Comparison of ENCODE assay signal across 1 cellular context in the genomic region with DNA sequence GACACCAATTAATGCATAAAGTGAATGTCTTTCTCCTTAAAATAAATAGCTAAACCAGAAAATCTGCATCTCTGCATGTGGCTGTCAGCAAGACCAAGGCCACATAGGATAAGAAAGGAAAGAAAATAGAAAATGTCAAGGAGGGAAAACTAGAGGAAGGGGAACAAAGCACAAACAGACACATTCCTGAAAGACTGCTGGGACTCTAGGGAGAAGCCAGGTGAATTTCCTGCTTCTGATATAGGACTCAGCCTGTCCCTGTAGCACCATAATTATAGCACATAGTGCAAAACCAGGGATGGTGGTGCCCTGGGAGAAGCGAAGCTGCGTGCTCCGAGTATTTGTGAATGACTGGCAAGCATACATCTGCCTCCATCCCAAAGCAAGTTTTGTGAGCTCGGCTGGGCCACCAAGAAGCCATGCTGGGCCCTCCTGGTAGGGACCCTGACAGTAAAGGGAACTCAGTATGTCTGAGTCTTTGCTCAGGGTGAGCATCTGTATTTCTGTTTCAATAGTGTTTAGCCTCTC.
TF ChIP-seq lines count a peak whose summit lies in the region.

No MANE protein-coding gene starts in this region.

TF ChIP-seq in HepG2, 621 proteins besides CTCF, POLR2A, EP300 and RAD21:
- TF ChIP-seq KAT8 (CRISPR knock-in tag; IDR thresholded peaks at IDR 0.05), result no peak
- TF ChIP-seq, protein P1, sequence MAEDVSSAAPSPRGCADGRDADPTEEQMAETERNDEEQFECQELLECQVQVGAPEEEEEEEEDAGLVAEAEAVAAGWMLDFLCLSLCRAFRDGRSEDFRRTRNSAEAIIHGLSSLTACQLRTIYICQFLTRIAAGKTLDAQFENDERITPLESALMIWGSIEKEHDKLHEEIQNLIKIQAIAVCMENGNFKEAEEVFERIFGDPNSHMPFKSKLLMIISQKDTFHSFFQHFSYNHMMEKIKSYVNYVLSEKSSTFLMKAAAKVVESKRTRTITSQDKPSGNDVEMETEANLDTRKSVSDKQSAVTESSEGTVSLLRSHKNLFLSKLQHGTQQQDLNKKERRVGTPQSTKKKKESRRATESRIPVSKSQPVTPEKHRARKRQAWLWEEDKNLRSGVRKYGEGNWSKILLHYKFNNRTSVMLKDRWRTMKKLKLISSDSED (CRISPR knock-in tag; IDR thresholded peaks at IDR 0.05), result no peak
- TF ChIP-seq, protein P2, sequence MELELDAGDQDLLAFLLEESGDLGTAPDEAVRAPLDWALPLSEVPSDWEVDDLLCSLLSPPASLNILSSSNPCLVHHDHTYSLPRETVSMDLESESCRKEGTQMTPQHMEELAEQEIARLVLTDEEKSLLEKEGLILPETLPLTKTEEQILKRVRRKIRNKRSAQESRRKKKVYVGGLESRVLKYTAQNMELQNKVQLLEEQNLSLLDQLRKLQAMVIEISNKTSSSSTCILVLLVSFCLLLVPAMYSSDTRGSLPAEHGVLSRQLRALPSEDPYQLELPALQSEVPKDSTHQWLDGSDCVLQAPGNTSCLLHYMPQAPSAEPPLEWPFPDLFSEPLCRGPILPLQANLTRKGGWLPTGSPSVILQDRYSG (CRISPR knock-in tag; IDR thresholded peaks at IDR 0.05), result no peak
- TF ChIP-seq, protein P3, sequence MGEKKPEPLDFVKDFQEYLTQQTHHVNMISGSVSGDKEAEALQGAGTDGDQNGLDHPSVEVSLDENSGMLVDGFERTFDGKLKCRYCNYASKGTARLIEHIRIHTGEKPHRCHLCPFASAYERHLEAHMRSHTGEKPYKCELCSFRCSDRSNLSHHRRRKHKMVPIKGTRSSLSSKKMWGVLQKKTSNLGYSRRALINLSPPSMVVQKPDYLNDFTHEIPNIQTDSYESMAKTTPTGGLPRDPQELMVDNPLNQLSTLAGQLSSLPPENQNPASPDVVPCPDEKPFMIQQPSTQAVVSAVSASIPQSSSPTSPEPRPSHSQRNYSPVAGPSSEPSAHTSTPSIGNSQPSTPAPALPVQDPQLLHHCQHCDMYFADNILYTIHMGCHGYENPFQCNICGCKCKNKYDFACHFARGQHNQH (CRISPR knock-in tag; IDR thresholded peaks at IDR 0.05), result no peak
- TF ChIP-seq, protein P4, sequence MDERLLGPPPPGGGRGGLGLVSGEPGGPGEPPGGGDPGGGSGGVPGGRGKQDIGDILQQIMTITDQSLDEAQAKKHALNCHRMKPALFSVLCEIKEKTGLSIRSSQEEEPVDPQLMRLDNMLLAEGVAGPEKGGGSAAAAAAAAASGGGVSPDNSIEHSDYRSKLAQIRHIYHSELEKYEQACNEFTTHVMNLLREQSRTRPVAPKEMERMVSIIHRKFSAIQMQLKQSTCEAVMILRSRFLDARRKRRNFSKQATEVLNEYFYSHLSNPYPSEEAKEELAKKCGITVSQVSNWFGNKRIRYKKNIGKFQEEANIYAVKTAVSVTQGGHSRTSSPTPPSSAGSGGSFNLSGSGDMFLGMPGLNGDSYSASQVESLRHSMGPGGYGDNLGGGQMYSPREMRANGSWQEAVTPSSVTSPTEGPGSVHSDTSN (CRISPR knock-in tag; IDR thresholded peaks at IDR 0.05), result no peak
- TF ChIP-seq, protein P5, sequence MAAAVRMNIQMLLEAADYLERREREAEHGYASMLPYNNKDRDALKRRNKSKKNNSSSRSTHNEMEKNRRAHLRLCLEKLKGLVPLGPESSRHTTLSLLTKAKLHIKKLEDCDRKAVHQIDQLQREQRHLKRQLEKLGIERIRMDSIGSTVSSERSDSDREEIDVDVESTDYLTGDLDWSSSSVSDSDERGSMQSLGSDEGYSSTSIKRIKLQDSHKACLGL (CRISPR knock-in tag; IDR thresholded peaks at IDR 0.05), result no peak
- no peak for TF ChIP-seq DPF2 (CRISPR knock-in tag; IDR thresholded peaks at IDR 0.05; ENCODE audit: borderline replicate concordance, low read depth)
- TF ChIP-seq SETDB1 (CRISPR knock-in tag; IDR thresholded peaks at IDR 0.05; ENCODE audit: borderline replicate concordance), result no peak
- no peak for TF ChIP-seq NFIB (CRISPR knock-in tag; IDR thresholded peaks at IDR 0.05; ENCODE audit: borderline replicate concordance)
- no peak for TF ChIP-seq BCL6 (CRISPR knock-in tag; IDR thresholded peaks at IDR 0.05)
- TF ChIP-seq, protein P6, sequence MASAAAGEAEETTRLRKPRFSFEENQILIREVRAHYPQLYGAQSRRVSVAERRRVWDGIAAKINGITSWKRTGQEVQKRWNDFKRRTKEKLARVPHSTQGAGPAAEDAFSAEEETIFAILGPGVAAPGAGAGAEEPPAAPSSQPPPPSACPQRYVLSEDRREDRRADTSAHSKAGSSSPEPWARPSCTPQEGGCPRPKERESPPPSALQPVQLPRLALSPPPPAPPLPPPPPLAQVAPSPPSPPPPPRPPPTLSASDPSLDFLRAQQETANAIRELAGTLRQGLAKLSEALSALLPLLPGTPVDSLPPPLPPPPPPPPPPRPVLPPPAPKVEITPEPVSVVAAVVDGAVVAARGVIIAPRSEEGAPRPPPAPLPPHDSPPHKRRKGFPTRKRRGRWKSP (CRISPR knock-in tag; IDR thresholded peaks at IDR 0.05), result no peak
- no peak for TF ChIP-seq ISL2 (CRISPR knock-in tag; IDR thresholded peaks at IDR 0.05)
- TF ChIP-seq ZNF382 (CRISPR knock-in tag; IDR thresholded peaks at IDR 0.05; ENCODE audit: borderline replicate concordance), result no peak
- TF ChIP-seq, protein P7, sequence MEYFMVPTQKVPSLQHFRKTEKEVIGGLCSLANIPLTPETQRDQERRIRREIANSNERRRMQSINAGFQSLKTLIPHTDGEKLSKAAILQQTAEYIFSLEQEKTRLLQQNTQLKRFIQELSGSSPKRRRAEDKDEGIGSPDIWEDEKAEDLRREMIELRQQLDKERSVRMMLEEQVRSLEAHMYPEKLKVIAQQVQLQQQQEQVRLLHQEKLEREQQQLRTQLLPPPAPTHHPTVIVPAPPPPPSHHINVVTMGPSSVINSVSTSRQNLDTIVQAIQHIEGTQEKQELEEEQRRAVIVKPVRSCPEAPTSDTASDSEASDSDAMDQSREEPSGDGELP (IDR thresholded peaks at IDR 0.05; ENCODE audit: borderline replicate concordance, low read depth), result no peak
